Comparison of ENCODE assay signal across 20 cellular contexts in the genomic region with DNA sequence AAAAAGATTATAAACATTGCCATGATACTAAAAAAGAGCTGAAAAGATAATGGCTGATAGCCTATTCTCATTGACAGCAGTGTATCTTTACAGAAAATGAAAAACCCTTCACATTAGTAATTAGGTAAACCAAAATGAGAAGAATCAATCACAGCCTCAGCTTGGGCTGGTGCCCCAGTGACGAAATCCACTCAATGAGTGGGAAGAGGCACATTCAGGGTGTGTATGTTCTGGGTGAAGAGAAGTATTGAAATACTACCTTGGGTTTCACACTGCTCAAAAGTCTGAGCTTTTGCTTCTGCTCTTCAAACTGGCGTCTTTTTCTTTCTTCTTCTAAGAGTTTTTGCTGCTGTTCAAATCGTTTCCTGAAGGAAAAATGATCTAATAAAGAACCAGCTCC. TPM values are rescaled to one million over a fixed set of nuclear protein-coding genes. Genes with fewer than 3 reads are reported as not detected.
A peak's percentile ranks its signal among the peaks of the same experiment; 100 is the strongest.
DNase-seq lines count a peak whose midpoint lies in the region; ATAC-seq and TF ChIP-seq lines count a peak whose summit lies in the region.
"Had no signal": no experiment of that assay in that cellular context is flagged by ENCODE, and none has a peak within 500 bp of the region (broad histone marks: within the 10 kb centered on the region; RNA-seq: fewer than 3 reads in every experiment).

No MANE protein-coding gene starts in this region.

- peaks cover 6% of the 10 kb centered on the region for H4K20me1 ChIP-seq in neural progenitor cell (ENCODE audit: low read depth)

- H3K4me2 ChIP-seq in neural progenitor cell = no peak overlapping the region
- H3K4me2 ChIP-seq: A549; BLaER1 treated with 17β-estradiol and CSF1 and Interleukin-3, amounts not matched to agents 10 nM and 100 nM had no signal

- H3K9ac ChIP-seq in neural progenitor cell = peak overlapping the region; percentile 14
- H3K9ac ChIP-seq: BLaER1 treated with 17β-estradiol and CSF1 and Interleukin-3, amounts not matched to agents 10 nM and 100 nM had no signal

- peaks cover 4% of the 10 kb centered on the region for H3F3A ChIP-seq in neural progenitor cell (ENCODE audit: low read depth)

- H3K4me1 ChIP-seq in neural progenitor cell = no peaks in the 10 kb centered on the region
- H3K4me1 ChIP-seq: A549; BLaER1 treated with 17β-estradiol and CSF1 and Interleukin-3, amounts not matched to agents 10 nM and 100 nM had no signal

- H3K27ac Mint-ChIP-seq in natural killer cell = peak overlapping the region; percentile 47 to 51
- H3K27ac Mint-ChIP-seq in natural killer cell treated with Interleukin-12 subunit alpha and Interleukin-12 subunit beta and Interleukin-15 and Interleukin-18, amount 100 ng/mL, for 72 hours = no peak overlapping the region
- peak overlapping the region; percentile 24 for H3K27ac Mint-ChIP-seq in T-helper 17 cell
- no peak overlapping the region for H3K27ac Mint-ChIP-seq in neural progenitor cell
- H3K27ac Mint-ChIP-seq: B cell had no signal

- H3K27ac ChIP-seq in neural progenitor cell = no peak overlapping the region
- H3K27ac ChIP-seq: 22Rv1; A549; BLaER1 treated with 17β-estradiol and CSF1 and Interleukin-3, amounts not matched to agents 10 nM and 100 nM; C4-2B had no signal

- no peaks in the 10 kb centered on the region for H3K27me3 Mint-ChIP-seq in natural killer cell (ENCODE audit: low read depth in 2 of 2)
- no peaks in the 10 kb centered on the region for H3K27me3 Mint-ChIP-seq in natural killer cell treated with Interleukin-12 subunit alpha and Interleukin-12 subunit beta and Interleukin-15 and Interleukin-18, amount 100 ng/mL, for 72 hours
- no peaks in the 10 kb centered on the region for H3K27me3 Mint-ChIP-seq in T-helper 17 cell
- no peaks in the 10 kb centered on the region for H3K27me3 Mint-ChIP-seq in neural progenitor cell (ENCODE audit: insufficient read depth, low read depth)
- H3K27me3 Mint-ChIP-seq: B cell; CD4-positive, alpha-beta memory T cell; CD8-positive, alpha-beta memory T cell had no signal

- intact Hi-C loops in natural killer cell (cut with micrococcal nuclease) = no loop called here

- H3K4me1 Mint-ChIP-seq in natural killer cell (peaks cover 16 to 19% of the 10 kb centered on the region in 2 donors), T-helper 17 cell (peaks cover 17% of the 10 kb centered on the region), neural progenitor cell (no peaks in the 10 kb centered on the region)
- H3K4me1 Mint-ChIP-seq in natural killer cell treated with Interleukin-12 subunit alpha and Interleukin-12 subunit beta and Interleukin-15 and Interleukin-18, amount 100 ng/mL, for 72 hours (ENCODE audit: low read depth in 2 of 2) = peaks cover 14 to 23% of the 10 kb centered on the region in 2 donors

- H3K4me3 ChIP-seq in neural progenitor cell = no peak overlapping the region
- H3K4me3 ChIP-seq: A549; BLaER1 treated with 17β-estradiol and CSF1 and Interleukin-3, amounts not matched to agents 10 nM and 100 nM had no signal

- DNase-seq in natural killer cell = no peak
- DNase-seq in natural killer cell treated with Interleukin-12 subunit alpha and Interleukin-12 subunit beta and Interleukin-15 and Interleukin-18, amount 100 ng/mL, for 72 hours (ENCODE audit: low spot score) = no peak
- no peak for DNase-seq in T-helper 17 cell
- no peak for DNase-seq in neural progenitor cell (ENCODE audit: low spot score)
- no peak for DNase-seq in NCI-H526 treated with DMSO at 0.1 percent for 48 hours (lab: John Stamatoyannopoulos, UW)
- DNase-seq in NCI-H1694 (lab: John Stamatoyannopoulos, UW) = no peak
- DNase-seq in stimulated activated naive CD8-positive, alpha-beta T cell treated with anti-CD3 and anti-CD28 coated beads, Interleukin-15, Interleukin-2, amounts not matched to agents 100 U/mL and 50 U/mL, for 24 hours = no peak
- DNase-seq: AML-193; CD4-positive, alpha-beta memory T cell; CD8-positive, alpha-beta memory T cell; COR-L47; DMS 273 treated with DMSO at 0.1 percent for 48 hours; DMS153; DMS79 treated with DMSO at 0.1 percent for 48 hours; GF-D8 had no signal

- peaks cover 25% of the 10 kb centered on the region for H3K36me3 ChIP-seq in neural progenitor cell

- peaks cover 10% of the 10 kb centered on the region for H3K36me3 Mint-ChIP-seq in natural killer cell
- peaks cover 26% of the 10 kb centered on the region for H3K36me3 Mint-ChIP-seq in natural killer cell treated with Interleukin-12 subunit alpha and Interleukin-12 subunit beta and Interleukin-15 and Interleukin-18, amount 100 ng/mL, for 72 hours
- H3K36me3 Mint-ChIP-seq in T-helper 17 cell (ENCODE audit: low read depth) = peaks cover 12% of the 10 kb centered on the region
- H3K36me3 Mint-ChIP-seq in neural progenitor cell = peaks cover 16% of the 10 kb centered on the region

- H3K9me3 Mint-ChIP-seq in natural killer cell = no peaks in the 10 kb centered on the region
- no peaks in the 10 kb centered on the region for H3K9me3 Mint-ChIP-seq in natural killer cell treated with Interleukin-12 subunit alpha and Interleukin-12 subunit beta and Interleukin-15 and Interleukin-18, amount 100 ng/mL, for 72 hours
- no peaks in the 10 kb centered on the region for H3K9me3 Mint-ChIP-seq in neural progenitor cell
- H3K9me3 Mint-ChIP-seq: CD4-positive, alpha-beta memory T cell; CD8-positive, alpha-beta memory T cell had no signal

- H2AFZ ChIP-seq in neural progenitor cell (replicated peaks) = no peak overlapping the region

- TF ChIP-seq CTCF in natural killer cell (IDR thresholded peaks at IDR 0.05) (no peak), neural progenitor cell (IDR thresholded peaks at IDR 0.05) (no peak)

- no peaks in the 10 kb centered on the region for H3K79me2 ChIP-seq in neural progenitor cell (ENCODE audit: low read depth)

- H3K9me3 ChIP-seq in T-helper 17 cell (ENCODE audit: control insufficient read depth, low read length, poor library complexity, severe bottlenecking) (no peaks in the 10 kb centered on the region), neural progenitor cell (ENCODE audit: low read depth) (no peaks in the 10 kb centered on the region)
- H3K9me3 ChIP-seq: A549; BLaER1 treated with 17β-estradiol and CSF1 and Interleukin-3, amounts not matched to agents 10 nM and 100 nM had no signal

- ATAC-seq in natural killer cell (no peak), T-helper 17 cell (no peak)
- no peak for ATAC-seq in natural killer cell treated with Interleukin-12 subunit alpha and Interleukin-12 subunit beta and Interleukin-15 and Interleukin-18, amount 100 ng/mL, for 72 hours
- ATAC-seq in stimulated activated naive CD8-positive, alpha-beta T cell treated with anti-CD3 and anti-CD28 coated beads, Interleukin-15, Interleukin-2, amounts not matched to agents 100 U/mL and 50 U/mL, for 24 hours = no peak
- ATAC-seq: A549 had no signal

- no peaks in the 10 kb centered on the region for H3K27me3 ChIP-seq in neural progenitor cell
- H3K27me3 ChIP-seq: BLaER1 treated with 17β-estradiol and CSF1 and Interleukin-3, amounts not matched to agents 10 nM and 100 nM had no signal

- H3K4me3 Mint-ChIP-seq in natural killer cell (no peak overlapping the region), T-helper 17 cell (no peak overlapping the region), neural progenitor cell (no peak overlapping the region)
- H3K4me3 Mint-ChIP-seq in natural killer cell treated with Interleukin-12 subunit alpha and Interleukin-12 subunit beta and Interleukin-15 and Interleukin-18, amount 100 ng/mL, for 72 hours = no peak overlapping the region
- H3K4me3 Mint-ChIP-seq: B cell; CD4-positive, alpha-beta memory T cell; CD8-positive, alpha-beta memory T cell had no signal

RNA-seq across cellular contexts. Expression of a gene that starts 24.2 kb away (rescaled TPM):
- 100 to 1,000 TPM in 1 of 3 donors, 10 to 100 TPM in 2; 82.1 to 137 (median 88.2) TPM for total RNA-seq in natural killer cell
- total RNA-seq in natural killer cell treated with Interleukin-12 subunit alpha and Interleukin-12 subunit beta and Interleukin-15 and Interleukin-18, amount 100 ng/mL, for 72 hours = 10 to 100 TPM; 68.7 to 77.4 TPM
- 10 to 100 TPM; 76.2 to 91.9 TPM for total RNA-seq in T-helper 17 cell
- total RNA-seq in neural progenitor cell (ENCODE audit: low replicate concordance) = 22.4 and 26.3 TPM in 2 replicates

RNA-seq across cellular contexts. Expression of a gene that starts 58.2 kb away (rescaled TPM):
- 10 to 100 TPM; 39.1 to 47.5 (median 41.9) TPM for total RNA-seq in natural killer cell
- 10 to 100 TPM; 35.0 to 52.9 TPM for total RNA-seq in natural killer cell treated with Interleukin-12 subunit alpha and Interleukin-12 subunit beta and Interleukin-15 and Interleukin-18, amount 100 ng/mL, for 72 hours
- 10 to 100 TPM; 23.2 to 31.7 TPM for total RNA-seq in T-helper 17 cell
- total RNA-seq in neural progenitor cell (ENCODE audit: low replicate concordance) = 43.5 and 55.3 TPM in 2 replicates

Comparison
In these comparisons a context has a peak if more than half of its experiments do, and no peak if none do; other contexts are left out.
1. H3K27ac Mint-ChIP-seq: peak in natural killer cell (2 of 2) and T-helper 17 cell (single experiment); none in natural killer cell treated with Interleukin-12 subunit alpha and Interleukin-12 subunit beta and Interleukin-15 and Interleukin-18, amount 100 ng/mL, for 72 hours (0 of 2) and neural progenitor cell (single experiment).